Comparison of ENCODE assay signal across 1 cellular context in genomic region chr17:32349503-32349853, GRCh38.
TF ChIP-seq lines count a peak whose summit lies in the region.

No MANE protein-coding gene starts in this region.

TF ChIP-seq in K562, 482 proteins besides CTCF, POLR2A, EP300 and RAD21 (continued from another document):
- TF ChIP-seq ZBTB40 (IDR thresholded peaks at IDR 0.05) (peak; percentile 75), ZBTB40 (CRISPR knock-in tag; IDR thresholded peaks at IDR 0.05) (no peak), THRAP3 (IDR thresholded peaks at IDR 0.05; ENCODE audit: borderline replicate concordance) (0 out of 2 replicates have a peak, but pooled peaks have one; percentile 14), EP400 (IDR thresholded peaks at IDR 0.05) (no peak), RUNX1 (IDR thresholded peaks at IDR 0.05; ENCODE audit: low read depth) (no peak), CTBP1 (IDR thresholded peaks at IDR 0.05; ENCODE audit: borderline replicate concordance) (no peak), CHCHD3 (CRISPR knock-in tag; IDR thresholded peaks at IDR 0.05) (no peak), RBM39 (optimal IDR thresholded peaks at IDR 0.05; ENCODE audit: low read depth, low read length) (no peak), BCL6 (CRISPR knock-in tag; IDR thresholded peaks at IDR 0.05) (no peak), ELF1 (tag; IDR thresholded peaks at IDR 0.05) (0 out of 2 replicates have a peak, but pooled peaks have one; percentile 18), IRF1 (CRISPR knock-in tag; IDR thresholded peaks at IDR 0.05; ENCODE audit: borderline replicate concordance) (no peak), PHF20 (IDR thresholded peaks at IDR 0.05; ENCODE audit: partially characterized antibody) (no peak), BRD9 (IDR thresholded peaks at IDR 0.05; ENCODE audit: low read depth, partially characterized antibody) (no peak), SMARCC2 (IDR thresholded peaks at IDR 0.05; ENCODE audit: low read depth) (peak; percentile 22; the same call in 1 of the 2 replicates), SRF (CRISPR knock-in tag; IDR thresholded peaks at IDR 0.05) (no peak), PHTF2 (CRISPR knock-in tag; IDR thresholded peaks at IDR 0.05) (no peak), HDGF (IDR thresholded peaks at IDR 0.05) (no peak; the same call in 1 of the 2 replicates), TRIM28 (IDR thresholded peaks at IDR 0.05) (0 out of 2 replicates have a peak, but pooled peaks have one; percentile 47), TBL1XR1 (IDR thresholded peaks at IDR 0.05; ENCODE audit: low read length in 2 of 2) (no peak), MTA2 (IDR thresholded peaks at IDR 0.05; ENCODE audit: low read depth) (no peak), XRCC5 (IDR thresholded peaks at IDR 0.05; ENCODE audit: low read depth, low read length) (no peak), HNRNPH1 (optimal IDR thresholded peaks at IDR 0.05; ENCODE audit: low read depth, low read length) (no peak), RERE (CRISPR knock-in tag; IDR thresholded peaks at IDR 0.05; ENCODE audit: borderline replicate concordance) (no peak), ZBTB34 (CRISPR knock-in tag; IDR thresholded peaks at IDR 0.05) (no peak), LARP7 (IDR thresholded peaks at IDR 0.05) (0 out of 2 replicates have a peak, but pooled peaks have one; percentile 71), CHD1 (IDR thresholded peaks at IDR 0.05; ENCODE audit: low read length) (no peak), SMARCA5 (IDR thresholded peaks at IDR 0.05) (0 out of 2 replicates have a peak, but pooled peaks have one; percentile 3), CXXC5 (CRISPR knock-in tag; IDR thresholded peaks at IDR 0.05) (no peak), NFIC (IDR thresholded peaks at IDR 0.05) (no peak), JUN (IDR thresholded peaks at IDR 0.05; ENCODE audit: borderline replicate concordance, low read depth, low read length) (no peak), JUN (CRISPR knock-in tag; IDR thresholded peaks at IDR 0.05; ENCODE audit: borderline replicate concordance) (no peak), BRD4 (IDR thresholded peaks at IDR 0.05) (peak; percentile 65; the same call in 1 of the 2 replicates), TEAD4 (IDR thresholded peaks at IDR 0.05; ENCODE audit: low read length) (no peak), TEAD4 (CRISPR knock-in tag; IDR thresholded peaks at IDR 0.05; ENCODE audit: borderline replicate concordance) (no peak), MLLT1 (IDR thresholded peaks at IDR 0.05) (peak; percentile 79; a peak in 3 of 4 replicates), ZBTB11 (CRISPR knock-in tag; IDR thresholded peaks at IDR 0.05) (peak in 1 of 3 experiments; percentile 3; a peak in 1 of 6 replicates), NR4A1 (CRISPR knock-in tag; IDR thresholded peaks at IDR 0.05) (no peak), NR4A1 (tag; IDR thresholded peaks at IDR 0.05) (no peak), PURB (CRISPR knock-in tag; IDR thresholded peaks at IDR 0.05; ENCODE audit: low read depth) (no peak), RBM34 (IDR thresholded peaks at IDR 0.05; ENCODE audit: borderline replicate concordance, insufficient read depth, low read length) (no peak)
